21 cellular contexts compared by ENCODE assay signal in genomic region chr6:47149070-47149469, GRCh38.
"Had no signal": no experiment of that assay in that cellular context is flagged by ENCODE, and none has a peak within 500 bp of the region (broad histone marks: within the 10 kb centered on the region; RNA-seq: fewer than 3 reads in every experiment).

No MANE protein-coding gene starts in this region.

- H3K9me3 ChIP-seq: MG63, SJSA1 had no signal

- H3K27me3 ChIP-seq: MG63, SJSA1 had no signal

- H3K4me3 ChIP-seq: MG63, SJSA1, SK-N-MC had no signal

- H3K27ac ChIP-seq: SJSA1, SK-N-MC had no signal

- H3K36me3 ChIP-seq: MG63, SJSA1 had no signal

- DNase-seq: IMR-90, Karpas-422, KG1, MG63, NCI-H1092, NCI-H1105 treated with DMSO at 0.1 percent for 48 hours, NCI-H1417 treated with DMSO at 0.1 percent for 48 hours, NCI-H187 treated with DMSO at 0.1 percent for 48 hours, NCI-H2029 treated with DMSO at 0.1 percent for 48 hours, NCI-H2227 treated with DMSO at 0.1 percent for 48 hours, NCI-H446, NCI-H510A, NCI-H524 treated with DMSO at 0.1 percent for 48 hours, NCI-H69, NCI-H774, Right ventricle myocardium superior, RPMI8226, SIG-M5 had no signal

- FAIRE-seq: RCC 7860 had no signal
